In the genomic region with DNA sequence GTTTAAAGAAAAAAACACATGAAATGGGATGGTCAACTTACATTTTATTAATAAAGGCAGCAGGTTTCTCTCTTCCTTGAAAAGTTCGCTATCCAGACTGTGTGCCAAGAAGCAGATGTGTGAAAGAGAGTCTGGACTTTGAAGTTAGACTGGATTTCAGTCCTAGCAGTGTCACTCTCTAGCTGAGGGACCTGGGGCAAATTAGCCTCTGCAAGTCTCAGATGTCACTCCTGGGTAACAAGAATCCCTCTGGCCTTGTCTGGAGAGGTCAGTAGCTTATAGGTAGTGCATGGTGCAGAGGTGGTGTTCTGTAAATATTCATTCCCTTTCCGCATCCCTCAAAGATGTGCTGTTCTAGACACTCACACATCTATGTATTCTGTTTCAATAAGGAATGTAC, we compare ENCODE assay signal across 22 cellular contexts.
"Had no signal": no experiment of that assay in that cellular context is flagged by ENCODE, and none has a peak within 500 bp of the region (broad histone marks: within the 10 kb centered on the region; RNA-seq: fewer than 3 reads in every experiment).

No MANE protein-coding gene starts in this region.

- DNase-seq: dorsolateral prefrontal cortex; effector CD4-positive, alpha-beta T cell; gastrocnemius medialis; head of caudate nucleus; left lung; midbrain; naive thymus-derived CD4-positive, alpha-beta T cell; occipital lobe; ovary; posterior cingulate gyrus; psoas muscle; right cardiac atrium; sigmoid colon; stimulated activated CD4-positive, alpha-beta T cell treated with anti-CD3 and anti-CD28 coated beads, Interleukin-2, amount 100 ng/mL, for 24 hours; stimulated activated CD4-positive, alpha-beta T cell treated with anti-CD3 and anti-CD28 coated beads, Interleukin-4, amount 100 ng/mL, for 24 hours; stimulated activated naive CD8-positive, alpha-beta T cell treated with anti-CD3 and anti-CD28 coated beads, Interleukin-15, Interleukin-2, amounts not matched to agents 100 U/mL and 50 U/mL, for 24 hours; substantia nigra; testis; tibial artery had no signal

- ATAC-seq: esophagus mucosa; gastrocnemius medialis; left lung; naive thymus-derived CD4-positive, alpha-beta T cell; right cardiac atrium; stimulated activated memory B cell treated with anti-CD40 and anti-IgM and Interleukin-4, amounts not matched to agents 10 μg/mL and 1 μg/mL and 100 μg/mL, for 72 hours; stimulated activated naive CD8-positive, alpha-beta T cell treated with anti-CD3 and anti-CD28 coated beads, Interleukin-15, Interleukin-2, amounts not matched to agents 100 U/mL and 50 U/mL, for 24 hours had no signal

- H3K27me3 Mint-ChIP-seq: type B pancreatic cell had no signal

- H3K9me3 Mint-ChIP-seq: stimulated activated memory B cell treated with anti-CD40 and anti-IgM and Interleukin-4, amounts not matched to agents 10 μg/mL and 1 μg/mL and 100 μg/mL, for 72 hours; type B pancreatic cell had no signal

- H3K27ac Mint-ChIP-seq: naive thymus-derived CD4-positive, alpha-beta T cell; stimulated activated memory B cell treated with anti-CD40 and anti-IgM and Interleukin-4, amounts not matched to agents 10 μg/mL and 1 μg/mL and 100 μg/mL, for 72 hours; type B pancreatic cell had no signal

- H3K4me3 Mint-ChIP-seq: naive thymus-derived CD4-positive, alpha-beta T cell; stimulated activated memory B cell treated with anti-CD40 and anti-IgM and Interleukin-4, amounts not matched to agents 10 μg/mL and 1 μg/mL and 100 μg/mL, for 72 hours; type B pancreatic cell had no signal

- H3K4me1 Mint-ChIP-seq: naive thymus-derived CD4-positive, alpha-beta T cell; stimulated activated memory B cell treated with anti-CD40 and anti-IgM and Interleukin-4, amounts not matched to agents 10 μg/mL and 1 μg/mL and 100 μg/mL, for 72 hours had no signal
